In genomic region chr11:116355104-116355503, GRCh38 we compare ENCODE assay signal across 34 cellular contexts.
"Had no signal": no experiment of that assay in that cellular context is flagged by ENCODE, and none has a peak within 500 bp of the region (broad histone marks: within the 10 kb centered on the region; RNA-seq: fewer than 3 reads in every experiment).

No MANE protein-coding gene starts in this region.

- H3K4me3 ChIP-seq: MG63 had no signal

- H3K36me3 ChIP-seq: MG63 had no signal

- H3K9me3 ChIP-seq: MG63 had no signal

- H3K27me3 ChIP-seq: MG63 had no signal

- DNase-seq: Karpas-422, Kasumi-1, MG63, MM.1S, MV-4-11, NCI-H1048, NCI-H1092, NCI-H1092 treated with DMSO at 0.1 percent for 48 hours, NCI-H1105, NCI-H1105 treated with DMSO at 0.1 percent for 48 hours, NCI-H1417, NCI-H1417 treated with DMSO at 0.1 percent for 48 hours, NCI-H1436, NCI-H1436 treated with DMSO at 0.1 percent for 48 hours, NCI-H1694, NCI-H1694 treated with DMSO at 0.1 percent for 48 hours, NCI-H187, NCI-H187 treated with DMSO at 0.1 percent for 48 hours, NCI-H1930, NCI-H2029, NCI-H2029 treated with DMSO at 0.1 percent for 48 hours, NCI-H2081, NCI-H2081 treated with DMSO at 0.1 percent for 48 hours, NCI-H2107, NCI-H2171, NCI-H2171 treated with DMSO at 0.1 percent for 48 hours, NCI-H2227 treated with DMSO at 0.1 percent for 48 hours, NCI-H226, NCI-H345, NCI-H446, NCI-H446 treated with DMSO at 0.1 percent for 48 hours, NCI-H510A, NCI-H510A treated with DMSO at 0.1 percent for 48 hours, NCI-H524 had no signal
